In the genomic region with DNA sequence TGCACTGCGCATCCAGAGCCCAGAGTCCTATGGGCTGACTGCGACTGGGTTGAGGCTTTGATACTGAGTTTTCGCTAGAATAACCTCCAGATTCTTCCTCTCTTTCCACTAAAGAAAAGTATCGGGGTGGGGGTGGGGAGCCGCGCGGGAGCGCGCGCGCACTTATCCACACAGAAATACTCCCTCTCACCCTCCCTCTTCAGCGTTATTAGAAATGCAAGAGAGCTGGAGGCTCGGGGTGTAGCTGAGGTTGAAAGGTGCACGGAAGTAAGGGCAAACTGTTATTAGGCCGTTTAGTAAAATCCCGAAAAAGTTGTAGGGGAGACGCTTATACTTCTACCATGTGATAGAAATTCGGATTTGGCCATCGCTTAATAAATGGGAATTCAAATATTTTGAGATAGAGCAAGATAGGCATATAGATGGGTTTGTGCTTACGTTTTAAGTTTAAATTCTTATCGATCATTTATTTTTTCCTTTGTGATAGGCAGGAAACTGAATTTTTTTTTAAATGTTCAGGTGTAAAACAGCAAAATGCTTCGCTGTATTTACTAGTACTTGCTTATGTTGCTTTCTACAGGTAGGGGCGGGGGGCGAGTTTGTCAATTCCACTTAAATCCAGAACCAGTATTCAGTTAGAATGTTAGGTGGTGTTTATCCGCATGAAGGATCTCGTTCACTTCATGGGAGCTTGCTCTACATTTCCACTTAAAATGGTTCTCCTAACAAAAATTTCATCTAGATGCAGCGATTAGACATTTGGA, we compare ENCODE assay signal across 8 cellular contexts. TPM values are rescaled to one million over a fixed set of nuclear protein-coding genes. Genes with fewer than 3 reads are reported as not detected.
DNase-seq lines count a peak whose midpoint lies in the region; ATAC-seq and TF ChIP-seq lines count a peak whose summit lies in the region.

No MANE protein-coding gene starts in this region.

- H3K79me2 ChIP-seq in SK-N-SH (ENCODE audit: insufficient read depth): peaks cover 76% of the 10 kb centered on the region

- 4% methylated on average over 27 of the region's 27 CpGs for WGBS in SK-N-SH (ENCODE audit: low lambda C conversion rate)
- WGBS in ectodermal cell, 2 experiments: 1 to 2% methylated on average over 25 to 26 of the region's 27 CpGs
- 3 to 4% methylated on average over 27 of the region's 27 CpGs for WGBS in lung, 2 donors
- WGBS in thyroid gland, 2 donors: 2% methylated on average over 27 of the region's 27 CpGs

- intact Hi-C loops in thyroid gland (cut with DNase I): loop anchor here (5.0 to 10.0 kb wide), 2 partner anchors 124 to 397 kb away; partner anchors contain the start of genes RNU6-7 and RNU6-8

- H3K9ac ChIP-seq in SK-N-SH: peak overlapping the region; percentile 94

- H2AFZ ChIP-seq in SK-N-SH (ENCODE audit: low read depth): no peak overlapping the region

- H3K36me3 ChIP-seq in KOPT-K1 (ENCODE audit: insufficient read depth, low read length) (no peaks in the 10 kb centered on the region), SK-N-SH (replicated peaks in 1 of 2; ENCODE audit: control insufficient read depth in 1 of 2, insufficient read depth in 2 of 2, low read length in 1 of 2) (peaks cover 0 to 4% of the 10 kb centered on the region in 2 experiments), ectodermal cell (ENCODE audit: control insufficient read depth, insufficient read depth, low read length) (no peaks in the 10 kb centered on the region), lung (ENCODE audit: control insufficient read depth in 2 of 2, insufficient read depth in 2 of 2, low read length in 2 of 2) (no peaks in the 10 kb centered on the region), thyroid gland (no peaks in the 10 kb centered on the region)

- POLR2A ChIA-PET in SK-N-SH (lab: Yijun Ruan, JAX): interaction anchor here (0.7 kb wide), 2 partner anchors 125 to 621 kb away, joined by 3 read pairs; partner anchors contain the start of gene RNU6-8

- TF ChIP-seq EP300 in SK-N-SH (IDR thresholded peaks at IDR 0.05; ENCODE audit: borderline replicate concordance in 1 of 2, low read depth in 1 of 2, low read length in 1 of 2): no peak

- peaks cover 51% of the 10 kb centered on the region for H4K20me1 ChIP-seq in SK-N-SH (ENCODE audit: insufficient read depth)

- H3F3A ChIP-seq in SK-N-SH (replicated peaks; ENCODE audit: insufficient read depth): peaks cover 10% of the 10 kb centered on the region

- H3K9me2 ChIP-seq in SK-N-SH: no peaks in the 10 kb centered on the region

- peak in 1 of 2 donors; percentile 65 for TF ChIP-seq POLR2A in thyroid gland (IDR thresholded peaks at IDR 0.05)

- H3K4me1 ChIP-seq in SK-N-SH (ENCODE audit: control insufficient read depth in 1 of 2, insufficient read depth in 2 of 2, low read depth in 1 of 2, low read length in 1 of 2): peaks cover 2 to 8% of the 10 kb centered on the region in 2 experiments; a peak in 3 of 4 replicates
- peaks cover 5% of the 10 kb centered on the region for H3K4me1 ChIP-seq in ectodermal cell (ENCODE audit: control insufficient read depth, insufficient read depth, low read length)
- H3K4me1 ChIP-seq in lung (ENCODE audit: control insufficient read depth in 2 of 2, insufficient read depth in 2 of 2, low read length in 2 of 2): peaks cover 2 to 17% of the 10 kb centered on the region in 2 donors
- H3K4me1 ChIP-seq in thyroid gland: peaks cover 14 to 25% of the 10 kb centered on the region in 2 donors

- no peaks in the 10 kb centered on the region for H3K9me3 ChIP-seq in KOPT-K1 (ENCODE audit: insufficient read depth, low read length, poor library complexity, severe bottlenecking)
- no peaks in the 10 kb centered on the region for H3K9me3 ChIP-seq in SK-N-SH
- no peaks in the 10 kb centered on the region for H3K9me3 ChIP-seq in ectodermal cell (ENCODE audit: control insufficient read depth, low read length)
- no peaks in the 10 kb centered on the region for H3K9me3 ChIP-seq in lung (ENCODE audit: control insufficient read depth in 2 of 2, insufficient read depth in 1 of 2, low read length in 1 of 2)
- no peaks in the 10 kb centered on the region for H3K9me3 ChIP-seq in thyroid gland

- DNase-seq in stimulated activated CD4-positive, alpha-beta T cell treated with anti-CD3 and anti-CD28 coated beads, TNF-alpha, amount 100 ng/mL, for 4 hours (ENCODE audit: low read depth in 3 of 3): peak in 2 of 3 experiments; percentile 6 to 9
- no peak for DNase-seq in stimulated activated CD4-positive, alpha-beta T cell treated with anti-CD3 and anti-CD28 coated beads, Interleukin-2, amount 100 ng/mL, for 24 hours
- DNase-seq in SK-N-SH (peak; percentile 46), lung (ENCODE audit: low spot score) (peak; percentile 41), thyroid gland (peak; percentile 68), GDM1 (lab: John Stamatoyannopoulos, UW) (no peak)

- 0 out of 2 replicates have a peak, but pooled peaks have one; percentile 3 for TF ChIP-seq RAD21 in SK-N-SH (IDR thresholded peaks at IDR 0.05; ENCODE audit: low read length)

- H3K4me3 ChIP-seq in SK-N-SH (ENCODE audit: low read depth in 2 of 2, low read length in 1 of 2): peak overlapping the region; percentile 71 to 96
- peak overlapping the region; percentile 90 for H3K4me3 ChIP-seq in ectodermal cell (ENCODE audit: insufficient read depth, low read depth, low read length)
- peak overlapping the region; percentile 97 for H3K4me3 ChIP-seq in lung
- peak overlapping the region; percentile 9 to 96 (median 58) for H3K4me3 ChIP-seq in thyroid gland (replicated peaks in 1 of 3)

- H3K27me3 ChIP-seq in SK-N-SH (ENCODE audit: insufficient read depth) (no peaks in the 10 kb centered on the region), ectodermal cell (ENCODE audit: control insufficient read depth, insufficient read depth, low read length, poor library complexity, severe bottlenecking) (no peaks in the 10 kb centered on the region), lung (ENCODE audit: control insufficient read depth, insufficient read depth) (no peaks in the 10 kb centered on the region), thyroid gland (no peaks in the 10 kb centered on the region)

- TF ChIP-seq CTCF in SK-N-SH (IDR thresholded peaks at IDR 0.05): no peak
- no peak for TF ChIP-seq CTCF in lung (IDR thresholded peaks at IDR 0.05; ENCODE audit: control extremely low read depth, extremely low read depth)
- TF ChIP-seq CTCF in thyroid gland (IDR thresholded peaks at IDR 0.05): no peak

- H3K27ac ChIP-seq in KOPT-K1 (ENCODE audit: low read depth, low read length, poor library complexity, severe bottlenecking): peak overlapping the region; percentile 85
- H3K27ac ChIP-seq in SK-N-SH (ENCODE audit: low read depth in 2 of 2, low read length in 1 of 2): peak overlapping the region; percentile 86 to 96
- peak overlapping the region; percentile 96 for H3K27ac ChIP-seq in ectodermal cell (ENCODE audit: insufficient read depth, low read depth, low read length, poor library complexity, severe bottlenecking)
- H3K27ac ChIP-seq in lung (ENCODE audit: low read depth in 1 of 2, low read length in 1 of 2): peak overlapping the region; percentile 98 to 99
- peak overlapping the region; percentile 98 to 100 (median 99) for H3K27ac ChIP-seq in thyroid gland

- H3K4me2 ChIP-seq in SK-N-SH: peak overlapping the region; percentile 69

- CTCF ChIA-PET in SK-N-SH (lab: Yijun Ruan, JAX): interaction anchor here (0.7 to 14.1 kb wide), 3 partner anchors 147 to 568 kb away, joined by 3 to 169 read pairs (median 3); no protein-coding TSS in a partner anchor

- no peak for ATAC-seq in lung (ENCODE audit: insufficient read depth, low FRiP score)

TF ChIP-seq in SK-N-SH, 30 proteins besides CTCF, POLR2A, EP300 and RAD21:
- TF ChIP-seq FOXJ3 (CRISPR knock-in tag; IDR thresholded peaks at IDR 0.05) (no peak), TAF1 (IDR thresholded peaks at IDR 0.05; ENCODE audit: borderline replicate concordance, low read depth, low read length) (peak; percentile 45; the same call in 1 of the 2 replicates), MAX (IDR thresholded peaks at IDR 0.05; ENCODE audit: low read depth) (0 out of 2 replicates have a peak, but pooled peaks have one; percentile 25), CHD2 (IDR thresholded peaks at IDR 0.05; ENCODE audit: low read length, partially characterized antibody) (peak; percentile 61)
- TF ChIP-seq, protein P1, sequence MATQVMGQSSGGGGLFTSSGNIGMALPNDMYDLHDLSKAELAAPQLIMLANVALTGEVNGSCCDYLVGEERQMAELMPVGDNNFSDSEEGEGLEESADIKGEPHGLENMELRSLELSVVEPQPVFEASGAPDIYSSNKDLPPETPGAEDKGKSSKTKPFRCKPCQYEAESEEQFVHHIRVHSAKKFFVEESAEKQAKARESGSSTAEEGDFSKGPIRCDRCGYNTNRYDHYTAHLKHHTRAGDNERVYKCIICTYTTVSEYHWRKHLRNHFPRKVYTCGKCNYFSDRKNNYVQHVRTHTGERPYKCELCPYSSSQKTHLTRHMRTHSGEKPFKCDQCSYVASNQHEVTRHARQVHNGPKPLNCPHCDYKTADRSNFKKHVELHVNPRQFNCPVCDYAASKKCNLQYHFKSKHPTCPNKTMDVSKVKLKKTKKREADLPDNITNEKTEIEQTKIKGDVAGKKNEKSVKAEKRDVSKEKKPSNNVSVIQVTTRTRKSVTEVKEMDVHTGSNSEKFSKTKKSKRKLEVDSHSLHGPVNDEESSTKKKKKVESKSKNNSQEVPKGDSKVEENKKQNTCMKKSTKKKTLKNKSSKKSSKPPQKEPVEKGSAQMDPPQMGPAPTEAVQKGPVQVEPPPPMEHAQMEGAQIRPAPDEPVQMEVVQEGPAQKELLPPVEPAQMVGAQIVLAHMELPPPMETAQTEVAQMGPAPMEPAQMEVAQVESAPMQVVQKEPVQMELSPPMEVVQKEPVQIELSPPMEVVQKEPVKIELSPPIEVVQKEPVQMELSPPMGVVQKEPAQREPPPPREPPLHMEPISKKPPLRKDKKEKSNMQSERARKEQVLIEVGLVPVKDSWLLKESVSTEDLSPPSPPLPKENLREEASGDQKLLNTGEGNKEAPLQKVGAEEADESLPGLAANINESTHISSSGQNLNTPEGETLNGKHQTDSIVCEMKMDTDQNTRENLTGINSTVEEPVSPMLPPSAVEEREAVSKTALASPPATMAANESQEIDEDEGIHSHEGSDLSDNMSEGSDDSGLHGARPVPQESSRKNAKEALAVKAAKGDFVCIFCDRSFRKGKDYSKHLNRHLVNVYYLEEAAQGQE (IDR thresholded peaks at IDR 0.05; ENCODE audit: low read depth, low read length): no peak

RNA-seq across cellular contexts. Expression of gene ARHGAP5, which starts 1.1 kb away (rescaled TPM):
- 7.2 and 11.1 TPM in 2 replicates for polyA plus RNA-seq in SK-N-SH (2012; rRNA removed)
- polyA plus RNA-seq in SK-N-SH (2012; cell fraction: cytosol; rRNA removed): 14.8 and 18.0 TPM in 2 replicates
- polyA plus RNA-seq in SK-N-SH (2012; cell fraction: nucleus; rRNA removed): 3.8 and 12.3 TPM in 2 replicates
- polyA plus RNA-seq in ectodermal cell (2013, experiment 1 of 4): 67.4 TPM
- 68.4 TPM for polyA plus RNA-seq in ectodermal cell (2013, experiment 2 of 4)
- 60.3 TPM for polyA plus RNA-seq in ectodermal cell (2013, experiment 3 of 4)
- polyA plus RNA-seq in ectodermal cell (2013, experiment 4 of 4): 65.7 TPM
- 100 to 1,000 TPM in 1 of 2 donors, 10 to 100 TPM in 1; 68.9 to 220 TPM for total RNA-seq in lung
- 10 to 100 TPM; 12.3 to 13.4 TPM for polyA plus RNA-seq in lung
- total RNA-seq in thyroid gland: 100 to 1,000 TPM; 189 to 365 (median 229) TPM

Comparison
In these comparisons a context has a peak if more than half of its experiments do, and no peak if none do; other contexts are left out.
1. DNase-seq: peak in stimulated activated CD4-positive, alpha-beta T cell treated with anti-CD3 and anti-CD28 coated beads, TNF-alpha, amount 100 ng/mL, for 4 hours (2 of 3), SK-N-SH (single experiment), lung (single experiment) and thyroid gland (2 of 2); none in stimulated activated CD4-positive, alpha-beta T cell treated with anti-CD3 and anti-CD28 coated beads, Interleukin-2, amount 100 ng/mL, for 24 hours (0 of 2) and GDM1 (single experiment).
2. Peak in every context shown above with its lines, with median percentiles within 50 percentile points of each other: H3K27ac ChIP-seq and H3K4me3 ChIP-seq.